1 cellular context compared by ENCODE assay signal in the genomic region with DNA sequence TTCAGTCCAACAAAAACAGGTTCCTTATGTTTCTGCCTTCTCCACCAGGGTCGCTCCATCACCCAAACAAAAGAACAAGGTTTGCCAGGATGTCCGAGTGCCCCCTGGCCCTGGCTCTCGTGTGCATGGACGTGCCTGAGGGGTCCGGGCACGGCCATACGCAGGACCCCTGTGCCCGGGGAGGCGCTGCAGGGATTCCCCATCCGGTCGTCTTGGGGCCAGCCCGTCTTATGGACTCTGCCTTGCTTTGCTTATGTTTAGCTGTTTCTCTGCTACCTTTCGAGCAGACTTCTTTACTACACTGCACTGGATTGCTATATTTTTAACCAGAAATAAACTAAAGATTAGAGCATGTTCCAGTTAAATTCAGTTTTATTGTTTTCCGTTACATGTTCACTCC.
TF ChIP-seq lines count a peak whose summit lies in the region.

No MANE protein-coding gene starts in this region.

TF ChIP-seq in GM12878, 131 proteins besides CTCF, POLR2A, EP300 and RAD21:
- TF ChIP-seq NBN (IDR thresholded peaks at IDR 0.05) (no peak), PAX5 (IDR thresholded peaks at IDR 0.05; ENCODE audit: borderline replicate concordance, low read depth, low read length) (no peak), CREB1 (IDR thresholded peaks at IDR 0.05; ENCODE audit: low read depth) (no peak), TARDBP (IDR thresholded peaks at IDR 0.05; ENCODE audit: borderline replicate concordance) (no peak)
- TF ChIP-seq, protein P1, sequence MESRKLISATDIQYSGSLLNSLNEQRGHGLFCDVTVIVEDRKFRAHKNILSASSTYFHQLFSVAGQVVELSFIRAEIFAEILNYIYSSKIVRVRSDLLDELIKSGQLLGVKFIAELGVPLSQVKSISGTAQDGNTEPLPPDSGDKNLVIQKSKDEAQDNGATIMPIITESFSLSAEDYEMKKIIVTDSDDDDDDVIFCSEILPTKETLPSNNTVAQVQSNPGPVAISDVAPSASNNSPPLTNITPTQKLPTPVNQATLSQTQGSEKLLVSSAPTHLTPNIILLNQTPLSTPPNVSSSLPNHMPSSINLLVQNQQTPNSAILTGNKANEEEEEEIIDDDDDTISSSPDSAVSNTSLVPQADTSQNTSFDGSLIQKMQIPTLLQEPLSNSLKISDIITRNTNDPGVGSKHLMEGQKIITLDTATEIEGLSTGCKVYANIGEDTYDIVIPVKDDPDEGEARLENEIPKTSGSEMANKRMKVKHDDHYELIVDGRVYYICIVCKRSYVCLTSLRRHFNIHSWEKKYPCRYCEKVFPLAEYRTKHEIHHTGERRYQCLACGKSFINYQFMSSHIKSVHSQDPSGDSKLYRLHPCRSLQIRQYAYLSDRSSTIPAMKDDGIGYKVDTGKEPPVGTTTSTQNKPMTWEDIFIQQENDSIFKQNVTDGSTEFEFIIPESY (IDR thresholded peaks at IDR 0.05) = no peak
- TF ChIP-seq, protein P2, sequence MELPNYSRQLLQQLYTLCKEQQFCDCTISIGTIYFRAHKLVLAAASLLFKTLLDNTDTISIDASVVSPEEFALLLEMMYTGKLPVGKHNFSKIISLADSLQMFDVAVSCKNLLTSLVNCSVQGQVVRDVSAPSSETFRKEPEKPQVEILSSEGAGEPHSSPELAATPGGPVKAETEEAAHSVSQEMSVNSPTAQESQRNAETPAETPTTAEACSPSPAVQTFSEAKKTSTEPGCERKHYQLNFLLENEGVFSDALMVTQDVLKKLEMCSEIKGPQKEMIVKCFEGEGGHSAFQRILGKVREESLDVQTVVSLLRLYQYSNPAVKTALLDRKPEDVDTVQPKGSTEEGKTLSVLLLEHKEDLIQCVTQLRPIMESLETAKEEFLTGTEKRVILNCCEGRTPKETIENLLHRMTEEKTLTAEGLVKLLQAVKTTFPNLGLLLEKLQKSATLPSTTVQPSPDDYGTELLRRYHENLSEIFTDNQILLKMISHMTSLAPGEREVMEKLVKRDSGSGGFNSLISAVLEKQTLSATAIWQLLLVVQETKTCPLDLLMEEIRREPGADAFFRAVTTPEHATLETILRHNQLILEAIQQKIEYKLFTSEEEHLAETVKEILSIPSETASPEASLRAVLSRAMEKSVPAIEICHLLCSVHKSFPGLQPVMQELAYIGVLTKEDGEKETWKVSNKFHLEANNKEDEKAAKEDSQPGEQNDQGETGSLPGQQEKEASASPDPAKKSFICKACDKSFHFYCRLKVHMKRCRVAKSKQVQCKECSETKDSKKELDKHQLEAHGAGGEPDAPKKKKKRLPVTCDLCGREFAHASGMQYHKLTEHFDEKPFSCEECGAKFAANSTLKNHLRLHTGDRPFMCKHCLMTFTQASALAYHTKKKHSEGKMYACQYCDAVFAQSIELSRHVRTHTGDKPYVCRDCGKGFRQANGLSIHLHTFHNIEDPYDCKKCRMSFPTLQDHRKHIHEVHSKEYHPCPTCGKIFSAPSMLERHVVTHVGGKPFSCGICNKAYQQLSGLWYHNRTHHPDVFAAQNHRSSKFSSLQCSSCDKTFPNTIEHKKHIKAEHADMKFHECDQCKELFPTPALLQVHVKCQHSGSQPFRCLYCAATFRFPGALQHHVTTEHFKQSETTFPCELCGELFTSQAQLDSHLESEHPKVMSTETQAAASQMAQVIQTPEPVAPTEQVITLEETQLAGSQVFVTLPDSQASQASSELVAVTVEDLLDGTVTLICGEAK (IDR thresholded peaks at IDR 0.05; ENCODE audit: borderline replicate concordance) = no peak
